In genomic region chr12:94659531-94659930, GRCh38 we compare ENCODE assay signal across 23 cellular contexts. TPM values are rescaled to one million over a fixed set of nuclear protein-coding genes. Genes with fewer than 3 reads are reported as not detected.
DNase-seq lines count a peak whose midpoint lies in the region; ATAC-seq and TF ChIP-seq lines count a peak whose summit lies in the region.
"Had no signal": no experiment of that assay in that cellular context is flagged by ENCODE, and none has a peak within 500 bp of the region (broad histone marks: within the 10 kb centered on the region; RNA-seq: fewer than 3 reads in every experiment).

No MANE protein-coding gene starts in this region.

- no peaks in the 10 kb centered on the region for H3K4me1 Mint-ChIP-seq in immature natural killer cell
- H3K4me1 Mint-ChIP-seq: CD8-positive, alpha-beta memory T cell had no signal

- POLR2A ChIA-PET in GM10248 (lab: Yijun Ruan, JAX): no interaction called here

- H3K4me3 ChIP-seq in RWPE2 (ENCODE audit: severe bottlenecking): no peak overlapping the region
- H3K4me3 ChIP-seq in esophagus squamous epithelium: no peak overlapping the region
- no peak overlapping the region for H3K4me3 ChIP-seq in tibial artery
- no peak overlapping the region for H3K4me3 ChIP-seq in left lung
- H3K4me3 ChIP-seq: A549; BLaER1 treated with 17β-estradiol and CSF1 and Interleukin-3, amounts not matched to agents 10 nM and 100 nM; GM23338 had no signal

- no peak overlapping the region for H3K4me3 Mint-ChIP-seq in immature natural killer cell
- H3K4me3 Mint-ChIP-seq: CD14-positive monocyte; CD4-positive, alpha-beta T cell; CD8-positive, alpha-beta memory T cell; GM23338; H9 had no signal

- TF ChIP-seq POLR2A in esophagus squamous epithelium (IDR thresholded peaks at IDR 0.05): no peak

- 46 to 62% methylated on average over 2 of the region's 2 CpGs for WGBS in esophagus squamous epithelium, 2 donors

- no peaks in the 10 kb centered on the region for H3K36me3 Mint-ChIP-seq in immature natural killer cell
- H3K36me3 Mint-ChIP-seq: CD14-positive monocyte; CD8-positive, alpha-beta memory T cell had no signal

- H3K36me3 ChIP-seq in RWPE2 (ENCODE audit: low read depth) (no peaks in the 10 kb centered on the region), esophagus squamous epithelium (no peaks in the 10 kb centered on the region), tibial artery (no peaks in the 10 kb centered on the region), left lung (no peaks in the 10 kb centered on the region)
- H3K36me3 ChIP-seq: BE2C; BLaER1 treated with 17β-estradiol and CSF1 and Interleukin-3, amounts not matched to agents 10 nM and 100 nM had no signal

- H3K9me3 ChIP-seq in RWPE2 (ENCODE audit: severe bottlenecking) (no peaks in the 10 kb centered on the region), esophagus squamous epithelium (no peaks in the 10 kb centered on the region), tibial artery (no peaks in the 10 kb centered on the region), left lung (no peaks in the 10 kb centered on the region)
- H3K9me3 ChIP-seq: A549; BE2C; BLaER1 treated with 17β-estradiol and CSF1 and Interleukin-3, amounts not matched to agents 10 nM and 100 nM had no signal

- H3K27me3 ChIP-seq in RWPE2 (ENCODE audit: insufficient read depth, poor library complexity, severe bottlenecking): no peaks in the 10 kb centered on the region
- H3K27me3 ChIP-seq in esophagus squamous epithelium: no peaks in the 10 kb centered on the region
- H3K27me3 ChIP-seq in tibial artery: no peaks in the 10 kb centered on the region
- H3K27me3 ChIP-seq in left lung: no peaks in the 10 kb centered on the region
- H3K27me3 ChIP-seq: BLaER1 treated with 17β-estradiol and CSF1 and Interleukin-3, amounts not matched to agents 10 nM and 100 nM had no signal

- no peak overlapping the region for H3K27ac Mint-ChIP-seq in immature natural killer cell
- H3K27ac Mint-ChIP-seq: CD14-positive monocyte; CD4-positive, alpha-beta T cell; GM23338; H9 had no signal

- no peaks in the 10 kb centered on the region for H3K9me3 Mint-ChIP-seq in immature natural killer cell
- H3K9me3 Mint-ChIP-seq: CD14-positive monocyte; CD4-positive, alpha-beta T cell; CD8-positive, alpha-beta memory T cell; GM23338; H9 had no signal

- H3K27me3 Mint-ChIP-seq in immature natural killer cell (ENCODE audit: low read depth in 3 of 3): peaks cover 0 to 2% (median 0%) of the 10 kb centered on the region in 3 donors

- TF ChIP-seq CTCF in RWPE2 (IDR thresholded peaks at IDR 0.05; ENCODE audit: poor library complexity, severe bottlenecking): no peak
- TF ChIP-seq CTCF in esophagus squamous epithelium (IDR thresholded peaks at IDR 0.05): no peak
- TF ChIP-seq CTCF in tibial artery (IDR thresholded peaks at IDR 0.05): no peak
- no peak for TF ChIP-seq CTCF in left lung (IDR thresholded peaks at IDR 0.05)
- no peak for TF ChIP-seq CTCF in GM10248 (IDR thresholded peaks at IDR 0.05; ENCODE audit: control extremely low read depth, extremely low read depth, low read depth, missing control alignments)

- H3K4me1 ChIP-seq in RWPE2 (ENCODE audit: insufficient read depth, poor library complexity, severe bottlenecking) (peaks cover 5% of the 10 kb centered on the region), esophagus squamous epithelium (peaks cover 13 to 40% (median 15%) of the 10 kb centered on the region in 3 donors), tibial artery (peaks cover 0 to 5% (median 0%) of the 10 kb centered on the region in 4 donors), left lung (peaks cover 0 to 9% of the 10 kb centered on the region in 2 donors)
- H3K4me1 ChIP-seq: A549, BE2C had no signal

- DNase-seq in RWPE2 (ENCODE audit: low spot score) (no peak), esophagus squamous epithelium (lab: John Stamatoyannopoulos, UW) (no peak), midbrain (lab: John Stamatoyannopoulos, UW) (peak; percentile 16), tibial artery (no peak), left lung (no peak), immature natural killer cell (no peak), GM10248 (ENCODE audit: extremely low spot score) (no peak)
- DNase-seq: 8988T; ACHN; AML-193; BE2C; CD4-positive, alpha-beta T cell; CD8-positive, alpha-beta memory T cell; DMS 273 treated with DMSO at 0.1 percent for 48 hours; DMS79; EL; GDM1; H9 had no signal

- intact Hi-C loops in esophagus squamous epithelium (cut with DNase I) (no loop called here), tibial artery (cut with DNase I; ENCODE audit: low total_unique reads) (no loop called here), left lung (cut with DNase I) (no loop called here)

- H3K27ac ChIP-seq in RWPE2 (ENCODE audit: poor library complexity, severe bottlenecking): peak overlapping the region; percentile 31
- peak overlapping the region; percentile 36 to 75 (median 56) for H3K27ac ChIP-seq in esophagus squamous epithelium
- H3K27ac ChIP-seq in tibial artery: no peak overlapping the region
- H3K27ac ChIP-seq in left lung: no peak overlapping the region
- H3K27ac ChIP-seq: A549; BLaER1 treated with 17β-estradiol and CSF1 and Interleukin-3, amounts not matched to agents 10 nM and 100 nM had no signal

- ATAC-seq in RWPE2 (ENCODE audit: low read depth) (no peak), left lung (no peak)
- ATAC-seq: A549, GM23338, HCT116 had no signal

- CTCF ChIA-PET in GM10248 (lab: Yijun Ruan, JAX): interaction anchor here (1.2 to 1.5 kb wide), 3 partner anchors 9 to 19 kb away, joined by 3 to 4 read pairs (median 3); no protein-coding TSS in a partner anchor

RNA-seq across cellular contexts. Expression of gene TMCC3, which starts 9.2 kb away (rescaled TPM):
- 10 to 100 TPM in 2 of 4 donors, 1 to 10 TPM in 2; 6.8 to 14.2 (median 10.5) TPM for total RNA-seq in esophagus squamous epithelium
- 10 to 100 TPM in 1 of 2 donors, 1 to 10 TPM in 1; 3.7 to 11.4 TPM for total RNA-seq in left lung
- polyA plus RNA-seq in immature natural killer cell: 10 to 100 TPM; 12.4 to 19.2 (median 15.2) TPM

Comparison
In these comparisons a context has a peak if more than half of its experiments do, and no peak if none do; other contexts are left out.
1. H3K27ac ChIP-seq: peak in RWPE2 (single experiment) and esophagus squamous epithelium (4 of 4); none in tibial artery (0 of 2) and left lung (0 of 2).